18 cellular contexts compared by ENCODE assay signal in the genomic region with DNA sequence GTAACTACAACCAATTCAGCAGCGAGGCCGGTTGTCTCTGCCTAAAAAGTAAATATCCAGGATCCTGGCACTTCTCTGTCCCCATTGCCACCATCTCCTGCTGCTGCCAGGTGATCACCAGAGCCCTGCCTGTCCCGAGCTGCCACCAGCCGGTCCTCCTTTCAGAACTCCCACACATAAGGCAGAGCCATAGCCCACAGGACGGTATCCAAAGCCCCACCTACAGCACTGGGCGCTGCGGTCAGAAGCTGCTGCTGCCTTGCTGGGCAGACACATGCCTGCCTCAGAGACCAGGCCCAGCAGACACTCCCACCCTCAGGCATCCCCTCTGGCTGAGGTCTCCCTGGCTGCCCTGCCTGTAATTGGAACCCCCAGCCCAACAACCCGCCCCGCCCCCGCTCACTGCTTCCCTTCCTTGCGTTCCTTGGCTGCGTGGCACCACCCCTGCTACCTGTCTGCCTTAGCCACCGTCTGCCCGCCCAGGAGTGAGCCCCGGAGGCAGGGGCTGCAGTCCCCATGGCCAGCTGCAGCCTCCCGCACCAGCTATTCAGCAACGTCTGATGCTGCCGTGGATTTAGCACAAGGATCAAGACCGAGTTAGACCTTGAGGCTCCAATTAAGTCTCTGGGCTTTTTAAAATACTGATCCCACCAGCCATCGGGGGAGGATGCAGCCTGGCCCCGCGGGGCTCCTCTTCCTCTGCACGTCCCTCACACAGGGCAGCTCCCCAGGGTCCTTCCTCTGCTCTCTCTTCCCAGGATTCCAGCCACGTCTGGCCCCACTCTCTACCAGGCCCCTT.
DNase-seq lines count a peak whose midpoint lies in the region; ATAC-seq and TF ChIP-seq lines count a peak whose summit lies in the region.
"Had no signal": no experiment of that assay in that cellular context is flagged by ENCODE, and none has a peak within 500 bp of the region (broad histone marks: within the 10 kb centered on the region; RNA-seq: fewer than 3 reads in every experiment).

No MANE protein-coding gene starts in this region.

- DNase-seq in left ventricle myocardium superior (peak; percentile 58), Right ventricle myocardium inferior (ENCODE audit: missing footprints) (no peak), endothelial cell (ENCODE audit: low spot score) (peak; percentile 8), SW480 (ENCODE audit: low spot score) (no peak)
- DNase-seq in naive thymus-derived CD8-positive, alpha-beta T cell = no peak
- no peak for DNase-seq in activated naive CD8-positive, alpha-beta T cell treated with anti-CD3 and anti-CD28 coated beads, Interleukin-2, amount 50 U/mL, for 24 hours
- no peak for DNase-seq in stimulated activated naive CD8-positive, alpha-beta T cell treated with anti-CD3 and anti-CD28 coated beads, Interleukin-15, amount 100 ng/mL, for 72 hours
- DNase-seq: activated CD4-positive, alpha-beta T cell treated with anti-CD3 and anti-CD28 coated beads, Interleukin-2, amount 50 U/mL, for 4 hours; activated T-cell treated with anti-CD3 and anti-CD28 coated beads, Interleukin-2, amount 50 U/mL, for 24 hours; CD4-positive, CD25-positive, alpha-beta regulatory T cell; DMS53; hippocampal formation; NCI-H1105 treated with DMSO at 0.1 percent for 48 hours; NCI-H748 treated with DMSO at 0.1 percent for 48 hours had no signal

- H3K4me3 Mint-ChIP-seq in endothelial cell (ENCODE audit: unreplicated experiment) (no peak overlapping the region), nephron (no peak overlapping the region)
- H3K4me3 Mint-ChIP-seq in naive thymus-derived CD8-positive, alpha-beta T cell = no peak overlapping the region
- no peak overlapping the region for H3K4me3 Mint-ChIP-seq in activated naive CD8-positive, alpha-beta T cell treated with anti-CD3 and anti-CD28 coated beads, Interleukin-2, amount 50 U/mL, for 24 hours
- no peak overlapping the region for H3K4me3 Mint-ChIP-seq in stimulated activated naive CD8-positive, alpha-beta T cell treated with anti-CD3 and anti-CD28 coated beads, Interleukin-15, amount 100 ng/mL, for 72 hours
- H3K4me3 Mint-ChIP-seq: activated naive CD8-positive, alpha-beta T cell; activated T-cell treated with anti-CD3 and anti-CD28 coated beads, Interleukin-2, amount 50 U/mL, for 24 hours; CD4-positive, CD25-positive, alpha-beta regulatory T cell; stimulated activated memory B cell treated with anti-CD40 and anti-IgM and Interleukin-4, amounts not matched to agents 10 μg/mL and 1 μg/mL and 100 μg/mL, for 72 hours; type B pancreatic cell had no signal

- peaks cover 10% of the 10 kb centered on the region for H3K27me3 Mint-ChIP-seq in endothelial cell (ENCODE audit: unreplicated experiment)
- H3K27me3 Mint-ChIP-seq in nephron (ENCODE audit: low read depth) = peaks cover 1% of the 10 kb centered on the region
- H3K27me3 Mint-ChIP-seq in naive thymus-derived CD8-positive, alpha-beta T cell = no peaks in the 10 kb centered on the region
- H3K27me3 Mint-ChIP-seq in activated naive CD8-positive, alpha-beta T cell treated with anti-CD3 and anti-CD28 coated beads, Interleukin-2, amount 50 U/mL, for 24 hours = no peaks in the 10 kb centered on the region
- H3K27me3 Mint-ChIP-seq in stimulated activated naive CD8-positive, alpha-beta T cell treated with anti-CD3 and anti-CD28 coated beads, Interleukin-15, amount 100 ng/mL, for 72 hours = no peaks in the 10 kb centered on the region
- H3K27me3 Mint-ChIP-seq: activated naive CD8-positive, alpha-beta T cell; activated T-cell treated with anti-CD3 and anti-CD28 coated beads, Interleukin-2, amount 50 U/mL, for 24 hours; CD4-positive, CD25-positive, alpha-beta regulatory T cell; stimulated activated memory B cell treated with anti-CD40 and anti-IgM and Interleukin-4, amounts not matched to agents 10 μg/mL and 1 μg/mL and 100 μg/mL, for 72 hours; type B pancreatic cell had no signal

- H3K4me1 Mint-ChIP-seq in endothelial cell (ENCODE audit: unreplicated experiment) (peaks cover 18% of the 10 kb centered on the region), nephron (peaks cover 46% of the 10 kb centered on the region)
- peaks cover 0 to 3% (median 0%) of the 10 kb centered on the region in 4 donors for H3K4me1 Mint-ChIP-seq in naive thymus-derived CD8-positive, alpha-beta T cell
- H3K4me1 Mint-ChIP-seq in activated naive CD8-positive, alpha-beta T cell treated with anti-CD3 and anti-CD28 coated beads, Interleukin-2, amount 50 U/mL, for 24 hours = no peaks in the 10 kb centered on the region
- H3K4me1 Mint-ChIP-seq in stimulated activated naive CD8-positive, alpha-beta T cell treated with anti-CD3 and anti-CD28 coated beads, Interleukin-15, amount 100 ng/mL, for 72 hours = no peaks in the 10 kb centered on the region
- H3K4me1 Mint-ChIP-seq: CD4-positive, CD25-positive, alpha-beta regulatory T cell had no signal

- POLR2A ChIA-PET in naive thymus-derived CD8-positive, alpha-beta T cell (lab: Charles Lee) = interaction anchor here (0.6 kb wide), 1 partner anchor 45 kb away, joined by 3 read pairs; no protein-coding TSS in a partner anchor

- TF ChIP-seq CTCF in endothelial cell (IDR thresholded peaks at IDR 0.05; ENCODE audit: unreplicated experiment) (no peak), nephron (IDR thresholded peaks at IDR 0.05; ENCODE audit: unreplicated experiment in 3 of 3) (no peak)

- H3K9me3 Mint-ChIP-seq in endothelial cell (ENCODE audit: unreplicated experiment) (no peaks in the 10 kb centered on the region), nephron (no peaks in the 10 kb centered on the region)
- no peaks in the 10 kb centered on the region for H3K9me3 Mint-ChIP-seq in naive thymus-derived CD8-positive, alpha-beta T cell
- H3K9me3 Mint-ChIP-seq in activated naive CD8-positive, alpha-beta T cell treated with anti-CD3 and anti-CD28 coated beads, Interleukin-2, amount 50 U/mL, for 24 hours = no peaks in the 10 kb centered on the region
- H3K9me3 Mint-ChIP-seq in stimulated activated naive CD8-positive, alpha-beta T cell treated with anti-CD3 and anti-CD28 coated beads, Interleukin-15, amount 100 ng/mL, for 72 hours = no peaks in the 10 kb centered on the region
- H3K9me3 Mint-ChIP-seq: activated T-cell treated with anti-CD3 and anti-CD28 coated beads, Interleukin-2, amount 50 U/mL, for 24 hours; CD4-positive, CD25-positive, alpha-beta regulatory T cell; stimulated activated memory B cell treated with anti-CD40 and anti-IgM and Interleukin-4, amounts not matched to agents 10 μg/mL and 1 μg/mL and 100 μg/mL, for 72 hours; type B pancreatic cell had no signal

- no peak overlapping the region for H3K27ac Mint-ChIP-seq in endothelial cell (ENCODE audit: unreplicated experiment)
- peak overlapping the region in 2 of 3 experiments; percentile 61 to 72 for H3K27ac Mint-ChIP-seq in nephron
- H3K27ac Mint-ChIP-seq in naive thymus-derived CD8-positive, alpha-beta T cell = peak overlapping the region in 1 of 10 donors; percentile 31
- H3K27ac Mint-ChIP-seq in activated naive CD8-positive, alpha-beta T cell treated with anti-CD3 and anti-CD28 coated beads, Interleukin-2, amount 50 U/mL, for 24 hours = no peak overlapping the region
- H3K27ac Mint-ChIP-seq in stimulated activated naive CD8-positive, alpha-beta T cell treated with anti-CD3 and anti-CD28 coated beads, Interleukin-15, amount 100 ng/mL, for 72 hours = peak overlapping the region in 1 of 2 donors; percentile 84
- H3K27ac Mint-ChIP-seq: activated naive CD8-positive, alpha-beta T cell; activated T-cell treated with anti-CD3 and anti-CD28 coated beads, Interleukin-2, amount 50 U/mL, for 24 hours; CD4-positive, CD25-positive, alpha-beta regulatory T cell; stimulated activated memory B cell treated with anti-CD40 and anti-IgM and Interleukin-4, amounts not matched to agents 10 μg/mL and 1 μg/mL and 100 μg/mL, for 72 hours; type B pancreatic cell had no signal

- H3K36me3 Mint-ChIP-seq in endothelial cell (ENCODE audit: low read depth, unreplicated experiment) (peaks cover 33% of the 10 kb centered on the region), nephron (ENCODE audit: low read depth) (peaks cover 30% of the 10 kb centered on the region)
- peaks cover 0 to 5% (median 4%) of the 10 kb centered on the region in 3 donors for H3K36me3 Mint-ChIP-seq in naive thymus-derived CD8-positive, alpha-beta T cell
- peaks cover 3% of the 10 kb centered on the region for H3K36me3 Mint-ChIP-seq in activated naive CD8-positive, alpha-beta T cell treated with anti-CD3 and anti-CD28 coated beads, Interleukin-2, amount 50 U/mL, for 24 hours (ENCODE audit: low read depth)

- peak; percentile 31 for ATAC-seq in left ventricle myocardium superior
- ATAC-seq in Right ventricle myocardium inferior = no peak
- ATAC-seq in naive thymus-derived CD8-positive, alpha-beta T cell = no peak
- no peak for ATAC-seq in activated naive CD8-positive, alpha-beta T cell treated with anti-CD3 and anti-CD28 coated beads, Interleukin-2, amount 50 U/mL, for 24 hours
- no peak for ATAC-seq in stimulated activated naive CD8-positive, alpha-beta T cell treated with anti-CD3 and anti-CD28 coated beads, Interleukin-15, amount 100 ng/mL, for 72 hours
- ATAC-seq: stimulated activated memory B cell treated with anti-CD40 and anti-IgM and Interleukin-4, amounts not matched to agents 10 μg/mL and 1 μg/mL and 100 μg/mL, for 72 hours had no signal

- intact Hi-C loops in left ventricle myocardium superior (cut with micrococcal nuclease) = loop anchor here (10.0 kb wide), 1 partner anchor 93 kb away; no protein-coding TSS in a partner anchor
- intact Hi-C loops in Right ventricle myocardium inferior (cut with DNase I) = no loop called here

Comparison
In these comparisons a context has a peak if more than half of its experiments do, and no peak if none do; other contexts are left out.
1. DNase-seq: peak in left ventricle myocardium superior (single experiment) and endothelial cell (single experiment); none in Right ventricle myocardium inferior (single experiment), naive thymus-derived CD8-positive, alpha-beta T cell (0 of 10), activated naive CD8-positive, alpha-beta T cell treated with anti-CD3 and anti-CD28 coated beads, Interleukin-2, amount 50 U/mL, for 24 hours (single experiment), SW480 (single experiment) and stimulated activated naive CD8-positive, alpha-beta T cell treated with anti-CD3 and anti-CD28 coated beads, Interleukin-15, amount 100 ng/mL, for 72 hours (0 of 2).
2. H3K27ac Mint-ChIP-seq: peak in nephron (2 of 3); none in endothelial cell (single experiment) and activated naive CD8-positive, alpha-beta T cell treated with anti-CD3 and anti-CD28 coated beads, Interleukin-2, amount 50 U/mL, for 24 hours (single experiment).